ENCODE assay signal across 36 cellular contexts in genomic region chr10:74912182-74912581, GRCh38.
"Had no signal": no experiment of that assay in that cellular context is flagged by ENCODE, and none has a peak within 500 bp of the region (broad histone marks: within the 10 kb centered on the region; RNA-seq: fewer than 3 reads in every experiment).

No MANE protein-coding gene starts in this region.

- H3K36me3 Mint-ChIP-seq: activated CD4-positive, alpha-beta memory T cell treated with anti-CD3 and anti-CD28 coated beads for 36 hours; activated naive CD4-positive, alpha-beta T cell treated with anti-CD3 and anti-CD28 coated beads, Interleukin-2, amount 50 U/mL, for 72 hours had no signal

- H3K9me3 ChIP-seq: adrenal gland, body of pancreas, breast epithelium had no signal

- H3K36me3 ChIP-seq: adrenal gland, brain microvascular endothelial cell, breast epithelium had no signal

- DNase-seq: activated B cell treated with CpG ODN at 0.5 μM for 24 hours; activated CD4-positive, alpha-beta memory T cell treated with anti-CD3 and anti-CD28 coated beads for 36 hours; activated CD4-positive, alpha-beta T cell treated with anti-CD3 and anti-CD28 coated beads for 4 hours; activated CD4-positive, alpha-beta T cell treated with anti-CD3 and anti-CD28 coated beads, Interleukin-2, amount 10 ng/mL, durations not matched to agents 24 days and 14 days; activated CD4-positive, alpha-beta T cell treated with anti-CD3 and anti-CD28 coated beads, Interleukin-2, amount 50 U/mL, for 1 hour; activated CD4-positive, alpha-beta T cell treated with anti-CD3 and anti-CD28 coated beads, Interleukin-2, amount 50 U/mL, for 4 hours; activated CD4-positive, CD25-positive, alpha-beta regulatory T cell treated with anti-CD3 and anti-CD28 coated beads, Interleukin-2, amount 50 U/mL, for 72 hours; activated CD8-positive, alpha-beta memory T cell treated with anti-CD3 and anti-CD28 coated beads, Interleukin-2, amount 50 U/mL, for 4 hours; activated CD8-positive, alpha-beta T cell treated with anti-CD3 and anti-CD28 coated beads for 36 hours; activated effector memory CD4-positive, alpha-beta T cell treated with anti-CD3 and anti-CD28 coated beads, Interleukin-2, amount 50 U/mL, for 16 hours; activated gamma-delta T cell treated with Interleukin-2 at 50 U/mL for 16 hours; activated naive CD4-positive, alpha-beta T cell; activated naive CD4-positive, alpha-beta T cell treated with anti-CD3 and anti-CD28 coated beads for 36 hours; activated naive CD4-positive, alpha-beta T cell treated with anti-CD3 and anti-CD28 coated beads, Interleukin-2, amount 50 U/mL, for 16 hours; activated naive CD8-positive, alpha-beta T cell treated with anti-CD3 and anti-CD28 coated beads for 36 hours; activated T-cell treated with anti-CD3 and anti-CD28 coated beads for 4 hours; activated T-cell treated with anti-CD3 and anti-CD28 coated beads, Interleukin-2, amount 50 U/mL, for 1 hour; activated T-cell treated with anti-CD3 and anti-CD28 coated beads, Interleukin-2, amount 50 U/mL, for 4 hours; activated T-cell treated with anti-CD3 and anti-CD28 coated beads, Interleukin-2, amount 50 U/mL, for 72 hours; adrenal gland; amniotic stem cell; aorta; body of pancreas; brain microvascular endothelial cell; central memory CD4-positive, alpha-beta T cell; T-cell; T-helper 2 cell; T-helper 9 cell had no signal

- H3K4me1 ChIP-seq: breast epithelium had no signal

- H3K27ac Mint-ChIP-seq: activated B cell treated with CpG ODN at 0.5 μM for 24 hours; activated CD4-positive, alpha-beta memory T cell treated with anti-CD3 and anti-CD28 coated beads for 36 hours; activated CD8-positive, alpha-beta T cell treated with anti-CD3 and anti-CD28 coated beads for 36 hours; activated naive CD4-positive, alpha-beta T cell treated with anti-CD3 and anti-CD28 coated beads for 36 hours; activated naive CD8-positive, alpha-beta T cell treated with anti-CD3 and anti-CD28 coated beads for 36 hours; activated T-cell treated with anti-CD3 and anti-CD28 coated beads, Interleukin-2, amount 50 U/mL, for 72 hours; activated T-helper 1 cell treated with anti-CD3 and anti-CD28 coated beads, Interleukin-12 subunit alpha, Interleukin-12 subunit beta, Interleukin-2, Interleukin-4 antibody, amounts not matched to agents 30 ng/mL and 10 ng/mL and 1 ng/mL, durations not matched to agents 14 hours and 24 hours and 36 hours; activated T-helper 17 cell treated with anti-CD3 and anti-CD28 coated beads, Interleukin-2, amount 50 U/mL, for 72 hours; T-helper 2 cell treated with Interferon-gamma antibody and Interleukin-4, amounts not matched to agents 5 μg/mL and 100 μg/mL, for 36 hours had no signal

- H3K9me3 Mint-ChIP-seq: activated B cell treated with CpG ODN at 0.5 μM for 24 hours; activated CD4-positive, alpha-beta memory T cell treated with anti-CD3 and anti-CD28 coated beads for 36 hours; activated naive CD4-positive, alpha-beta T cell treated with anti-CD3 and anti-CD28 coated beads for 36 hours; activated naive CD8-positive, alpha-beta T cell treated with anti-CD3 and anti-CD28 coated beads for 36 hours; activated T-cell treated with anti-CD3 and anti-CD28 coated beads, Interleukin-2, amount 50 U/mL, for 4 hours; activated T-cell treated with anti-CD3 and anti-CD28 coated beads, Interleukin-2, amount 50 U/mL, for 72 hours; activated T-helper 1 cell treated with anti-CD3 and anti-CD28 coated beads, Interleukin-12 subunit alpha, Interleukin-12 subunit beta, Interleukin-2, Interleukin-4 antibody, amounts not matched to agents 30 ng/mL and 10 ng/mL and 1 ng/mL, durations not matched to agents 14 hours and 24 hours and 36 hours; activated T-helper 17 cell treated with anti-CD3 and anti-CD28 coated beads, Interleukin-2, amount 50 U/mL, for 72 hours; T-cell; T-helper 2 cell treated with Interferon-gamma antibody and Interleukin-4, amounts not matched to agents 5 μg/mL and 100 μg/mL, for 36 hours had no signal

- H3K4me3 ChIP-seq: adrenal gland, body of pancreas, breast epithelium had no signal

- H3K27me3 ChIP-seq: adrenal gland, body of pancreas, brain microvascular endothelial cell, breast epithelium had no signal

- H3K27ac ChIP-seq: adrenal gland, body of pancreas, brain microvascular endothelial cell, breast epithelium, VCaP had no signal

- FAIRE-seq: astrocyte, TTC549 had no signal

- H3K27me3 Mint-ChIP-seq: activated B cell treated with CpG ODN at 0.5 μM for 24 hours; activated CD4-positive, alpha-beta memory T cell treated with anti-CD3 and anti-CD28 coated beads for 36 hours; activated CD4-positive, alpha-beta T cell treated with anti-CD3 and anti-CD28 coated beads, Interleukin-2, amount 10 ng/mL, durations not matched to agents 24 days and 14 days; activated CD8-positive, alpha-beta T cell treated with anti-CD3 and anti-CD28 coated beads for 36 hours; activated naive CD8-positive, alpha-beta T cell treated with anti-CD3 and anti-CD28 coated beads for 36 hours; activated T-helper 17 cell treated with anti-CD3 and anti-CD28 coated beads, Interleukin-2, amount 50 U/mL, for 72 hours; T-cell had no signal

- ATAC-seq: activated CD8-positive, alpha-beta T cell treated with anti-CD3 and anti-CD28 coated beads for 36 hours; activated T-cell treated with anti-CD3 and anti-CD28 coated beads, Interleukin-2, amount 50 U/mL, for 72 hours; activated T-helper 17 cell treated with anti-CD3 and anti-CD28 coated beads, Interleukin-2, amount 50 U/mL, for 72 hours; body of pancreas; T-cell had no signal

- H3K4me3 Mint-ChIP-seq: activated B cell treated with CpG ODN at 0.5 μM for 24 hours; activated CD4-positive, alpha-beta memory T cell treated with anti-CD3 and anti-CD28 coated beads for 36 hours; activated CD4-positive, alpha-beta T cell treated with anti-CD3 and anti-CD28 coated beads, Interleukin-2, amount 10 ng/mL, durations not matched to agents 24 days and 14 days; activated naive CD4-positive, alpha-beta T cell treated with anti-CD3 and anti-CD28 coated beads for 36 hours; activated naive CD8-positive, alpha-beta T cell treated with anti-CD3 and anti-CD28 coated beads for 36 hours; activated T-cell treated with anti-CD3 and anti-CD28 coated beads, Interleukin-2, amount 50 U/mL, for 4 hours; activated T-helper 1 cell treated with anti-CD3 and anti-CD28 coated beads, Interleukin-12 subunit alpha, Interleukin-12 subunit beta, Interleukin-2, Interleukin-4 antibody, amounts not matched to agents 30 ng/mL and 10 ng/mL and 1 ng/mL, durations not matched to agents 14 hours and 24 hours and 36 hours had no signal
